In the genomic region with DNA sequence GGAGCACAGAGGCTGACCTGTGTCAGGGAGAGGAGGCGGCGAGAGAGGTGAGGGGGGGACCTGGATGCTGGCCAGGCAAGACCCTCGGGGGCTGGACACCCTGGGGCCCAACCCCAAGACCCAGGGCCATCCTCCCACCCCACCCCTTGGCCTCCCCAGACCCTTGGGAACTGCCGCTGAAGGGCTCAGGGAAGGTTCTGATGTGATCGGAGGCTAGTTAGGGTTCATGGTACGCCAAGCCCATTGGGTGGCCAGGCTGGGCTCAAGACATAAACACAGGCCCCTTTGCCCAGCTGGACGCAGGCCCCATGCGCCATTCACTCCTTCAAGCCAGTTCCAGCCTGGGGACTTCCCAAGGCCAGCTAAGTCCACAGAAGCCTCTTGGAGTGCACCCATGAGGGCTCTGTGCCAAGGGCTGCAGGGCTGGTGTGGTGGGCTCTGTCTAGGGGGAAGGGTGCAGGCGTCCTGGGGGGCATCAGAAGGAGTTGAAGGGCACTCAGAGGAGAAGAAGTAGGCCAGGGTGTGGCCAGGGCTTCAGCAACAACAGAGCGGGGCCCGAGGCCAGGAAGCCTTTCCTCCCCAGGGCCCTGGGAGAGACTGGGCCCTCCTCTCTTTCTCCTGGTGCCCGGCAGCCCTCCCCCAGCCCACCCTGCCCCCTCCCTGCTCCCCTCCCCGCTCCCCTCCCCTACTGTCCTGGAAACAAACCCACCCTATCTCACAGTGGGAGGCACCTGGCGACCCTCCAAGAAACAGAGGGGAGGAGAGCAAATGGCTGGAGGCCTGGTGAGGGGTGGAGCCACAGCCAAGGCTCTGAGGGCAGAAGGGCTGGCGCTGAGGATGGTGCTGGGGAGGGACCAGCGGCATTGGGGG, we compare ENCODE assay signal across 9 cellular contexts. TPM values are rescaled to one million over a fixed set of nuclear protein-coding genes. Genes with fewer than 3 reads are reported as not detected.
DNase-seq lines count a peak whose midpoint lies in the region; ATAC-seq, FAIRE-seq and TF ChIP-seq lines count a peak whose summit lies in the region.
"Had no signal": no experiment of that assay in that cellular context is flagged by ENCODE, and none has a peak within 500 bp of the region (broad histone marks: within the 10 kb centered on the region; RNA-seq: fewer than 3 reads in every experiment).

No MANE protein-coding gene starts in this region.

- H3K27ac ChIP-seq in fibroblast of lung (ENCODE audit: insufficient read depth, low read length): no peak overlapping the region

- H3K4me1 ChIP-seq in fibroblast of lung (ENCODE audit: control insufficient read depth, extremely low read depth, insufficient read depth, low read length): peaks cover 9% of the 10 kb centered on the region

- no peak overlapping the region for H3K4me3 ChIP-seq in fibroblast of lung (replicated peaks in 1 of 4; ENCODE audit: control extremely low read depth in 1 of 4, insufficient read depth in 1 of 4, low read depth in 3 of 4, low read length in 4 of 4)

- H3K27me3 Mint-ChIP-seq in activated T-helper 1 cell treated with anti-CD3 and anti-CD28 coated beads, Interleukin-12 subunit alpha, Interleukin-12 subunit beta, Interleukin-2, Interleukin-4 antibody, amounts not matched to agents 30 ng/mL and 10 ng/mL and 1 ng/mL, durations not matched to agents 14 hours and 24 hours and 36 hours (ENCODE audit: insufficient read depth): peaks cover 4% of the 10 kb centered on the region

- no peak overlapping the region for H3K4me3 Mint-ChIP-seq in activated T-helper 1 cell treated with anti-CD3 and anti-CD28 coated beads, Interleukin-12 subunit alpha, Interleukin-12 subunit beta, Interleukin-2, Interleukin-4 antibody, amounts not matched to agents 30 ng/mL and 10 ng/mL and 1 ng/mL, durations not matched to agents 14 hours and 24 hours and 36 hours

- H3K27me3 ChIP-seq in fibroblast of lung (ENCODE audit: control insufficient read depth, insufficient read depth, low read length): no peaks in the 10 kb centered on the region

- no peak overlapping the region for H3K27ac Mint-ChIP-seq in activated T-helper 1 cell treated with anti-CD3 and anti-CD28 coated beads, Interleukin-12 subunit alpha, Interleukin-12 subunit beta, Interleukin-2, Interleukin-4 antibody, amounts not matched to agents 30 ng/mL and 10 ng/mL and 1 ng/mL, durations not matched to agents 14 hours and 24 hours and 36 hours

- no peaks in the 10 kb centered on the region for H3K9me3 ChIP-seq in fibroblast of lung (ENCODE audit: control insufficient read depth, insufficient read depth, low read depth, low read length)

- H2AFZ ChIP-seq in fibroblast of lung (ENCODE audit: low read length): peak overlapping the region; percentile 55

- H3K4me2 ChIP-seq in fibroblast of lung (ENCODE audit: extremely low read depth, insufficient read depth, low read length): peak overlapping the region; percentile 51

- DNase-seq in Ammon's horn (ENCODE audit: low spot score) (peak; percentile 83), NCI-H2227 treated with DMSO at 0.1 percent for 48 hours (lab: John Stamatoyannopoulos, UW) (peak; percentile 1), fibroblast of lung (ENCODE audit: low read depth in 2 of 2) (peak; percentile 79 to 95), nucleus accumbens (lab: John Stamatoyannopoulos, UW) (peak in 54 of 56 donors; percentile 17 to 91 (median 70)), activated T-cell treated with anti-CD3 and anti-CD28 coated beads for 4 hours (no peak), GM19239 (ENCODE audit: insufficient read length, low spot score) (no peak)
- DNase-seq in activated T-helper 1 cell treated with anti-CD3 and anti-CD28 coated beads, Interleukin-12 subunit alpha, Interleukin-12 subunit beta, Interleukin-2, Interleukin-4 antibody, amounts not matched to agents 30 ng/mL and 10 ng/mL and 1 ng/mL, durations not matched to agents 14 hours and 24 hours and 36 hours (ENCODE audit: low spot score): no peak
- DNase-seq: activated CD4-positive, alpha-beta T cell treated with anti-CD3 and anti-CD28 coated beads, Interleukin-2, amount 50 U/mL, for 48 hours had no signal

- H4K20me1 ChIP-seq in fibroblast of lung (ENCODE audit: control insufficient read depth, extremely low read depth, insufficient read depth, low read length): no peaks in the 10 kb centered on the region

- no peak for TF ChIP-seq CTCF in fibroblast of lung (conservative IDR thresholded peaks at IDR 0.05 in 1 of 2, IDR thresholded peaks at IDR 0.05 in 1 of 2; ENCODE audit: low read depth in 1 of 2, low read length in 2 of 2)

- ATAC-seq in HG02678 (IDR thresholded peaks at IDR 0.05; ENCODE audit: unreplicated experiment): no peak

- no peaks in the 10 kb centered on the region for H3K36me3 ChIP-seq in fibroblast of lung (ENCODE audit: control insufficient read depth, insufficient read depth, low read length)

- no peak overlapping the region for H3K9ac ChIP-seq in fibroblast of lung (ENCODE audit: insufficient read depth, low read length)

- intact Hi-C loops in activated T-helper 1 cell treated with anti-CD3 and anti-CD28 coated beads, Interleukin-12 subunit alpha, Interleukin-12 subunit beta, Interleukin-2, Interleukin-4 antibody, amounts not matched to agents 30 ng/mL and 10 ng/mL and 1 ng/mL, durations not matched to agents 14 hours and 24 hours and 36 hours (cut with micrococcal nuclease): no loop called here

- no peak for FAIRE-seq in GM19239 (lab: Jason Lieb, UNC)

- H3K79me2 ChIP-seq in fibroblast of lung (ENCODE audit: control insufficient read depth, insufficient read depth, low read length): no peaks in the 10 kb centered on the region

- no peaks in the 10 kb centered on the region for H3K9me3 Mint-ChIP-seq in activated T-helper 1 cell treated with anti-CD3 and anti-CD28 coated beads, Interleukin-12 subunit alpha, Interleukin-12 subunit beta, Interleukin-2, Interleukin-4 antibody, amounts not matched to agents 30 ng/mL and 10 ng/mL and 1 ng/mL, durations not matched to agents 14 hours and 24 hours and 36 hours

- H3K36me3 Mint-ChIP-seq in activated T-helper 1 cell treated with anti-CD3 and anti-CD28 coated beads, Interleukin-12 subunit alpha, Interleukin-12 subunit beta, Interleukin-2, Interleukin-4 antibody, amounts not matched to agents 30 ng/mL and 10 ng/mL and 1 ng/mL, durations not matched to agents 14 hours and 24 hours and 36 hours (ENCODE audit: low read depth): no peaks in the 10 kb centered on the region

- H3K4me1 Mint-ChIP-seq in activated T-helper 1 cell treated with anti-CD3 and anti-CD28 coated beads, Interleukin-12 subunit alpha, Interleukin-12 subunit beta, Interleukin-2, Interleukin-4 antibody, amounts not matched to agents 30 ng/mL and 10 ng/mL and 1 ng/mL, durations not matched to agents 14 hours and 24 hours and 36 hours (ENCODE audit: low read depth): no peaks in the 10 kb centered on the region

RNA-seq across cellular contexts. Expression of a gene that starts 12.9 kb away (rescaled TPM):
- total RNA-seq in fibroblast of lung: 0.17 and 0.26 TPM in 2 replicates
- polyA plus RNA-seq in fibroblast of lung: 0.05 TPM in 1 of 2 replicates, not detected in the other
- 0.23 and 0.31 TPM in 2 replicates for polyA plus RNA-seq in fibroblast of lung (2012)
- polyA minus RNA-seq in fibroblast of lung (ENCODE audit: low replicate concordance): not detected in 2 replicates
- 2.1 and 2.2 TPM in 2 replicates for total RNA-seq in activated T-helper 1 cell treated with anti-CD3 and anti-CD28 coated beads, Interleukin-12 subunit alpha, Interleukin-12 subunit beta, Interleukin-2, Interleukin-4 antibody, amounts not matched to agents 30 ng/mL and 10 ng/mL and 1 ng/mL, durations not matched to agents 14 hours and 24 hours and 36 hours

RNA-seq across cellular contexts. Expression of a gene that starts 13.0 kb away (rescaled TPM):
- under 0.01 TPM in 1 of 2 replicates, not detected in the other for total RNA-seq in fibroblast of lung
- polyA plus RNA-seq in fibroblast of lung: not detected in 2 replicates
- not detected in 2 replicates for polyA plus RNA-seq in fibroblast of lung (2012)
- not detected in 2 replicates for polyA minus RNA-seq in fibroblast of lung (ENCODE audit: low replicate concordance)
- total RNA-seq in activated T-helper 1 cell treated with anti-CD3 and anti-CD28 coated beads, Interleukin-12 subunit alpha, Interleukin-12 subunit beta, Interleukin-2, Interleukin-4 antibody, amounts not matched to agents 30 ng/mL and 10 ng/mL and 1 ng/mL, durations not matched to agents 14 hours and 24 hours and 36 hours: 2.3 and 2.5 TPM in 2 replicates

RNA-seq across cellular contexts. Expression of a gene that starts 44.4 kb away (rescaled TPM):
- not detected in 2 replicates for total RNA-seq in fibroblast of lung
- polyA plus RNA-seq in fibroblast of lung: not detected in 2 replicates
- polyA plus RNA-seq in fibroblast of lung (2012): not detected in 2 replicates
- not detected in 2 replicates for polyA minus RNA-seq in fibroblast of lung (ENCODE audit: low replicate concordance)
- total RNA-seq in activated T-helper 1 cell treated with anti-CD3 and anti-CD28 coated beads, Interleukin-12 subunit alpha, Interleukin-12 subunit beta, Interleukin-2, Interleukin-4 antibody, amounts not matched to agents 30 ng/mL and 10 ng/mL and 1 ng/mL, durations not matched to agents 14 hours and 24 hours and 36 hours: 0.42 and 0.54 TPM in 2 replicates

Comparison
In these comparisons a context has a peak if more than half of its experiments do, and no peak if none do; other contexts are left out.
1. DNase-seq: peak in Ammon's horn (single experiment), NCI-H2227 treated with DMSO at 0.1 percent for 48 hours (single experiment), fibroblast of lung (2 of 2) and nucleus accumbens (54 of 56); none in activated T-cell treated with anti-CD3 and anti-CD28 coated beads for 4 hours (single experiment), activated T-helper 1 cell treated with anti-CD3 and anti-CD28 coated beads, Interleukin-12 subunit alpha, Interleukin-12 subunit beta, Interleukin-2, Interleukin-4 antibody, amounts not matched to agents 30 ng/mL and 10 ng/mL and 1 ng/mL, durations not matched to agents 14 hours and 24 hours and 36 hours (single experiment) and GM19239 (single experiment).